ENCODE assay signal across 1 cellular context in genomic region chr5:150401376-150402201, GRCh38.
A peak's percentile ranks its signal among the peaks of the same experiment; 100 is the strongest.
TF ChIP-seq lines count a peak whose summit lies in the region.

No MANE protein-coding gene starts in this region.

TF ChIP-seq in H1, 55 proteins besides CTCF, POLR2A, EP300 and RAD21:
- TF ChIP-seq POLR2AphosphoS5 (IDR thresholded peaks at IDR 0.05; ENCODE audit: low read depth, low read length) (peak; percentile 30), NRF1 (IDR thresholded peaks at IDR 0.05; ENCODE audit: low read depth, low read length) (no peak), KDM1A (IDR thresholded peaks at IDR 0.05; ENCODE audit: borderline replicate concordance, low read length) (no peak)
